22 cellular contexts compared by ENCODE assay signal in genomic region chr18:25278415-25278814, GRCh38.
A peak's percentile ranks its signal among the peaks of the same experiment; 100 is the strongest.
DNase-seq lines count a peak whose midpoint lies in the region; ATAC-seq and TF ChIP-seq lines count a peak whose summit lies in the region.
"Had no signal": no experiment of that assay in that cellular context is flagged by ENCODE, and none has a peak within 500 bp of the region (broad histone marks: within the 10 kb centered on the region; RNA-seq: fewer than 3 reads in every experiment).

No MANE protein-coding gene starts in this region.

- no peaks in the 10 kb centered on the region for H4K20me1 ChIP-seq in osteoblast (ENCODE audit: insufficient read depth, low read length)

- no peaks in the 10 kb centered on the region for H3K27me3 ChIP-seq in osteoblast (ENCODE audit: insufficient read depth, low read length)
- H3K27me3 ChIP-seq in Peyer's patch, result no peaks in the 10 kb centered on the region
- H3K27me3 ChIP-seq: SJSA1 had no signal

- no peaks in the 10 kb centered on the region for H3K36me3 ChIP-seq in HEK293 (ENCODE audit: control insufficient read depth in 2 of 2, insufficient read depth in 1 of 2, low read length in 2 of 2)
- H3K36me3 ChIP-seq in osteoblast (ENCODE audit: insufficient read depth, low read length), result no peaks in the 10 kb centered on the region
- no peaks in the 10 kb centered on the region for H3K36me3 ChIP-seq in Peyer's patch
- H3K36me3 ChIP-seq: SJSA1, WERI-Rb-1 had no signal

- no peak overlapping the region for H3K27ac ChIP-seq in HEK293 (ENCODE audit: extremely low read depth, low read depth, low read length)
- no peak overlapping the region for H3K27ac ChIP-seq in osteoblast (ENCODE audit: low read depth, low read length)
- no peak overlapping the region for H3K27ac ChIP-seq in Peyer's patch
- H3K27ac ChIP-seq: SJSA1, skin epidermis, WERI-Rb-1 had no signal

- H3K4me1 ChIP-seq in HEK293 (ENCODE audit: control insufficient read depth, insufficient read depth, low read length) (peaks cover 40% of the 10 kb centered on the region), osteoblast (ENCODE audit: insufficient read depth, low read length) (peaks cover 14% of the 10 kb centered on the region), Peyer's patch (no peaks in the 10 kb centered on the region)
- H3K4me1 ChIP-seq: SJSA1 had no signal

- CTCF ChIA-PET in HEK293 (lab: Yijun Ruan, JAX), result no interaction called here

- H3K4me2 ChIP-seq in osteoblast (ENCODE audit: insufficient read depth, low read length), result peak overlapping the region; percentile 16

- POLR2A ChIA-PET in HEK293 (lab: Yijun Ruan, JAX), result no interaction called here

- H2AFZ ChIP-seq in osteoblast (ENCODE audit: low read length), result no peak overlapping the region

- ATAC-seq in GM18517 (IDR thresholded peaks at IDR 0.05; ENCODE audit: unreplicated experiment), result no peak
- ATAC-seq: activated T-cell treated with anti-CD3 and anti-CD28 coated beads, Interleukin-2, amount 50 U/mL, for 4 hours; naive thymus-derived CD4-positive, alpha-beta T cell; T-helper 17 cell had no signal

- peak; percentile 72 to 81 for DNase-seq in NCI-H524 (lab: John Stamatoyannopoulos, UW)
- peak; percentile 47 for DNase-seq in choroid plexus epithelial cell (ENCODE audit: low read depth)
- no peak for DNase-seq in osteoblast (ENCODE audit: insufficient read length, low spot score, missing footprints)
- DNase-seq in Peyer's patch, result no peak
- no peak for DNase-seq in NCI-H146 treated with DMSO at 0.1 percent for 48 hours (lab: John Stamatoyannopoulos, UW; ENCODE audit: unreplicated experiment)
- DNase-seq: activated CD4-positive, alpha-beta T cell treated with anti-CD3 and anti-CD28 coated beads, Interleukin-2, amount 50 U/mL, for 48 hours; activated T-cell treated with anti-CD3 and anti-CD28 coated beads, Interleukin-2, amount 50 U/mL, for 4 hours; AML-193; COR-L47; islet precursor cell; Kasumi-1; mammary epithelial cell; naive thymus-derived CD4-positive, alpha-beta T cell; NCI-H1436; NCI-H226; stimulated activated CD8-positive, alpha-beta memory T cell treated with anti-CD3 and anti-CD28 coated beads, Interleukin-4, amount 100 ng/mL, for 48 hours; T-helper 17 cell; WERI-Rb-1 had no signal

- H3K4me3 ChIP-seq in HEK293 (ENCODE audit: low read depth, low read length) (no peak overlapping the region), choroid plexus epithelial cell (ENCODE audit: low read depth, low read length) (no peak overlapping the region), osteoblast (ENCODE audit: insufficient read depth, low read length) (no peak overlapping the region), Peyer's patch (no peak overlapping the region)
- H3K4me3 ChIP-seq: SJSA1, skin epidermis had no signal

- H3K9me3 ChIP-seq in HEK293 (ENCODE audit: control insufficient read depth, insufficient read depth, low read depth, low read length) (no peaks in the 10 kb centered on the region), osteoblast (ENCODE audit: low read depth, low read length) (no peaks in the 10 kb centered on the region), Peyer's patch (no peaks in the 10 kb centered on the region)
- H3K9me3 ChIP-seq: SJSA1 had no signal

- TF ChIP-seq POLR2A in Peyer's patch (IDR thresholded peaks at IDR 0.05), result no peak

- H3K79me2 ChIP-seq in osteoblast (ENCODE audit: insufficient read depth, low read length), result no peaks in the 10 kb centered on the region

- TF ChIP-seq CTCF in HEK293 (tag by site-specific recombination; IDR thresholded peaks at IDR 0.05), result no peak
- no peak for TF ChIP-seq CTCF in choroid plexus epithelial cell (conservative IDR thresholded peaks at IDR 0.05; ENCODE audit: low read depth, low read length)
- TF ChIP-seq CTCF in osteoblast (IDR thresholded peaks at IDR 0.05; ENCODE audit: extremely low read depth, low read depth, low read length), result no peak
- no peak for TF ChIP-seq CTCF in Peyer's patch (IDR thresholded peaks at IDR 0.05)

TF ChIP-seq in HEK293, 187 proteins besides CTCF, POLR2A, EP300 and RAD21 (continues in another document):
- TF ChIP-seq ZNF157 (tag by site-specific recombination; IDR thresholded peaks at IDR 0.05) (no peak), ZNF24 (tag by site-specific recombination; IDR thresholded peaks at IDR 0.05) (no peak), ZNF555 (tag by site-specific recombination; conservative IDR thresholded peaks at IDR 0.05) (no peak), OVOL3 (tag by site-specific recombination; IDR thresholded peaks at IDR 0.05) (no peak; the same call in 1 of the 2 replicates), ZNF707 (tag by site-specific recombination; IDR thresholded peaks at IDR 0.05) (no peak), ZNF837 (tag by site-specific recombination; IDR thresholded peaks at IDR 0.05) (no peak), MZF1 (tag by site-specific recombination; IDR thresholded peaks at IDR 0.05; ENCODE audit: borderline replicate concordance) (no peak), TRIM28 (IDR thresholded peaks at IDR 0.05; ENCODE audit: borderline replicate concordance, low read length) (peak; percentile 83), SETDB1 (IDR thresholded peaks at IDR 0.05; ENCODE audit: insufficient read length, low read length) (no peak), ZNF426 (tag by site-specific recombination; IDR thresholded peaks at IDR 0.05) (no peak), SP7 (tag by site-specific recombination; IDR thresholded peaks at IDR 0.05) (peak; percentile 32; the same call in 1 of the 2 replicates), ZNF48 (tag by site-specific recombination; IDR thresholded peaks at IDR 0.05) (no peak), ZNF521 (tag by site-specific recombination; IDR thresholded peaks at IDR 0.05) (no peak), ZNF664 (tag by site-specific recombination; IDR thresholded peaks at IDR 0.05) (peak; percentile 95), ZBTB44 (tag by site-specific recombination; IDR thresholded peaks at IDR 0.05) (peak; percentile 66; the same call in 1 of the 2 replicates), ZNF701 (tag by site-specific recombination; IDR thresholded peaks at IDR 0.05) (no peak), ZNF791 (tag by site-specific recombination; IDR thresholded peaks at IDR 0.05) (no peak), ZNF423 (tag by site-specific recombination; IDR thresholded peaks at IDR 0.05) (no peak), WT1 (tag by site-specific recombination; IDR thresholded peaks at IDR 0.05) (no peak), SCRT1 (tag by site-specific recombination; IDR thresholded peaks at IDR 0.05; ENCODE audit: borderline replicate concordance) (no peak), ZNF580 (tag by site-specific recombination; IDR thresholded peaks at IDR 0.05) (0 out of 2 replicates have a peak, but pooled peaks have one; percentile 32), GLI2 (tag by site-specific recombination; IDR thresholded peaks at IDR 0.05; ENCODE audit: borderline replicate concordance, low read depth) (no peak), ZBTB26 (tag by site-specific recombination; optimal IDR thresholded peaks at IDR 0.05) (no peak), ZNF529 (tag by site-specific recombination; IDR thresholded peaks at IDR 0.05; ENCODE audit: insufficient replicate concordance) (no peak), ZNF416 (tag by site-specific recombination; IDR thresholded peaks at IDR 0.05) (no peak), INSM2 (tag by site-specific recombination; IDR thresholded peaks at IDR 0.05) (no peak), ZNF391 (tag by site-specific recombination; IDR thresholded peaks at IDR 0.05; ENCODE audit: borderline replicate concordance, low read depth) (no peak)

Comparison
In these comparisons a context has a peak if more than half of its experiments do, and no peak if none do; other contexts are left out.
1. DNase-seq: peak in NCI-H524 (2 of 2) and choroid plexus epithelial cell (single experiment); none in osteoblast (single experiment), Peyer's patch (0 of 3) and NCI-H146 treated with DMSO at 0.1 percent for 48 hours (single experiment).